36 cellular contexts compared by ENCODE assay signal in the genomic region with DNA sequence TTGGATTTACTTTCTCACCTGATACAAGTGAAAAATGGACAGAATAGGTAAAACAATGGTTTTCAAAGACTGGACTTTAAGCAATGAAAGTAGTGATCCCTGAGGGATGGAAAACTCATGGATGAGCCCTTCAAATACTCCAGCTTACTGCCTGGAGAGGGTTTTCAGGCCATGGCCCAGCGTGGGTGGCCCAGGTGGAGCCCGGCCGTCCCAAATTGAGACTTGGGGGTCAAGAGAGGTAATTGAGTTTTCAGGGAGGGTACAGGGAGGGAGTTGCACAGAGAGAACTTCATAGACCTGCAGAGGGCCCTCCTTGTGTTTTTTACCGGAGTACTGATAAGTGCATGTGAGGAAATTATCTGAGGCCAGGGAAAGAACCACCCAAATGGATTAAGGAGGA. TPM values are rescaled to one million over a fixed set of nuclear protein-coding genes. Genes with fewer than 3 reads are reported as not detected.
DNase-seq lines count a peak whose midpoint lies in the region; ATAC-seq and TF ChIP-seq lines count a peak whose summit lies in the region.
"Had no signal": no experiment of that assay in that cellular context is flagged by ENCODE, and none has a peak within 500 bp of the region (broad histone marks: within the 10 kb centered on the region; RNA-seq: fewer than 3 reads in every experiment).

No MANE protein-coding gene starts in this region.

- no peak overlapping the region for H3K4me3 ChIP-seq in coronary artery
- H3K4me3 ChIP-seq: A549; BLaER1; BLaER1 treated with 17β-estradiol and CSF1 and Interleukin-3, amounts not matched to agents 10 nM and 100 nM had no signal

- peaks cover 26% of the 10 kb centered on the region for H3K9me3 Mint-ChIP-seq in osteocyte (ENCODE audit: unreplicated experiment)
- peaks cover 11% of the 10 kb centered on the region for H3K9me3 Mint-ChIP-seq in type B pancreatic cell
- peaks cover 0 to 14% of the 10 kb centered on the region in 2 donors for H3K9me3 Mint-ChIP-seq in effector memory CD8-positive, alpha-beta T cell

- no peaks in the 10 kb centered on the region for H3K4me1 Mint-ChIP-seq in osteocyte (ENCODE audit: unreplicated experiment)
- no peaks in the 10 kb centered on the region for H3K4me1 Mint-ChIP-seq in type B pancreatic cell (ENCODE audit: unreplicated experiment)
- H3K4me1 Mint-ChIP-seq in effector memory CD8-positive, alpha-beta T cell (ENCODE audit: low read depth in 2 of 2), result no peaks in the 10 kb centered on the region
- H3K4me1 Mint-ChIP-seq: B cell; CD14-positive monocyte; CD4-positive, alpha-beta memory T cell; CD4-positive, CD25-positive, alpha-beta regulatory T cell; CD8-positive, alpha-beta memory T cell had no signal

- H3K27me3 Mint-ChIP-seq in osteocyte (ENCODE audit: unreplicated experiment), result peaks cover 4% of the 10 kb centered on the region
- no peaks in the 10 kb centered on the region for H3K27me3 Mint-ChIP-seq in type B pancreatic cell
- H3K27me3 Mint-ChIP-seq in effector memory CD8-positive, alpha-beta T cell, result peaks cover 21 to 42% of the 10 kb centered on the region in 2 donors

- H3K27ac Mint-ChIP-seq in osteocyte (ENCODE audit: unreplicated experiment), result no peak overlapping the region
- no peak overlapping the region for H3K27ac Mint-ChIP-seq in type B pancreatic cell
- H3K27ac Mint-ChIP-seq in effector memory CD8-positive, alpha-beta T cell, result no peak overlapping the region
- H3K27ac Mint-ChIP-seq: B cell; CD14-positive monocyte; CD4-positive, alpha-beta memory T cell; CD4-positive, alpha-beta T cell; CD4-positive, CD25-positive, alpha-beta regulatory T cell; CD8-positive, alpha-beta memory T cell; CD8-positive, alpha-beta T cell had no signal

- DNase-seq in coronary artery (ENCODE audit: low spot score) (peak; percentile 36), islet precursor cell (peak; percentile 7), osteocyte (ENCODE audit: extremely low spot score, unreplicated experiment) (peak; percentile 72), type B pancreatic cell (ENCODE audit: extremely low spot score, unreplicated experiment) (peak; percentile 13), globus pallidus (ENCODE audit: low spot score) (no peak)
- DNase-seq in effector memory CD8-positive, alpha-beta T cell, result no peak
- no peak for DNase-seq in activated CD8-positive, alpha-beta memory T cell treated with anti-CD3 and anti-CD28 coated beads, Interleukin-2, amount 50 U/mL, for 4 hours
- DNase-seq: 8988T; ACHN; AML-193; BE2C; C1 segment of cervical spinal cord; Caco-2; Calu3; CD4-positive, alpha-beta memory T cell; CD4-positive, alpha-beta T cell; CD4-positive, CD25-positive, alpha-beta regulatory T cell; CD8-positive, alpha-beta memory T cell; CD8-positive, alpha-beta T cell; COR-L47; DMS 273 treated with DMSO at 0.1 percent for 48 hours; DMS153; DMS53; DMS79; DMS79 treated with DMSO at 0.1 percent for 48 hours; DND-41; EL had no signal

- ATAC-seq in GM19467 (IDR thresholded peaks at IDR 0.05; ENCODE audit: unreplicated experiment), result no peak
- ATAC-seq in effector memory CD8-positive, alpha-beta T cell (replicated peaks), result no peak
- ATAC-seq: A549; CD8-positive, alpha-beta T cell had no signal

- H3K27ac ChIP-seq in coronary artery, result no peak overlapping the region
- H3K27ac ChIP-seq: 22Rv1; A549; BLaER1; BLaER1 treated with 17β-estradiol and CSF1 and Interleukin-3, amounts not matched to agents 10 nM and 100 nM; C4-2B had no signal

- no peaks in the 10 kb centered on the region for H3K36me3 Mint-ChIP-seq in osteocyte (ENCODE audit: unreplicated experiment)
- no peaks in the 10 kb centered on the region for H3K36me3 Mint-ChIP-seq in type B pancreatic cell
- peaks cover 3% of the 10 kb centered on the region for H3K36me3 Mint-ChIP-seq in effector memory CD8-positive, alpha-beta T cell (ENCODE audit: insufficient read depth)
- H3K36me3 Mint-ChIP-seq: CD14-positive monocyte; CD4-positive, alpha-beta memory T cell; CD8-positive, alpha-beta T cell had no signal

- TF ChIP-seq CTCF in coronary artery (IDR thresholded peaks at IDR 0.05) (no peak), osteocyte (IDR thresholded peaks at IDR 0.05) (no peak), type B pancreatic cell (conservative IDR thresholded peaks at IDR 0.05) (no peak)

- H3K4me3 Mint-ChIP-seq in osteocyte (ENCODE audit: unreplicated experiment) (no peak overlapping the region), type B pancreatic cell (no peak overlapping the region)
- H3K4me3 Mint-ChIP-seq in effector memory CD8-positive, alpha-beta T cell, result no peak overlapping the region
- H3K4me3 Mint-ChIP-seq: B cell; CD14-positive monocyte; CD4-positive, alpha-beta memory T cell; CD4-positive, alpha-beta T cell; CD8-positive, alpha-beta memory T cell; CD8-positive, alpha-beta T cell had no signal

RNA-seq across cellular contexts. Expression of gene RAN, which starts 37.2 kb away (rescaled TPM):
- total RNA-seq in osteocyte (471 and 474 TPM in 2 replicates), type B pancreatic cell (ENCODE audit: low replicate concordance) (699 and 984 TPM in 2 replicates)

RNA-seq across cellular contexts. Expression of gene ADGRD1, which starts 44.6 kb away (rescaled TPM):
- total RNA-seq in osteocyte (1.0 and 1.5 TPM in 2 replicates), type B pancreatic cell (ENCODE audit: low replicate concordance) (2.6 and 11.0 TPM in 2 replicates)
- total RNA-seq: A673; Calu3; CD4-positive, alpha-beta memory T cell; CD4-positive, CD25-positive, alpha-beta regulatory T cell; CD8-positive, alpha-beta T cell had no signal

Comparison
In these comparisons a context has a peak if more than half of its experiments do, and no peak if none do; other contexts are left out.
1. DNase-seq: peak in coronary artery (single experiment), islet precursor cell (single experiment), osteocyte (single experiment) and type B pancreatic cell (single experiment); none in effector memory CD8-positive, alpha-beta T cell (0 of 3), activated CD8-positive, alpha-beta memory T cell treated with anti-CD3 and anti-CD28 coated beads, Interleukin-2, amount 50 U/mL, for 4 hours (single experiment) and globus pallidus (single experiment).